In genomic region chr12:76085159-76085868, GRCh38 we compare ENCODE assay signal across 8 cellular contexts. TPM values are rescaled to one million over a fixed set of nuclear protein-coding genes. Genes with fewer than 3 reads are reported as not detected.
A peak's percentile ranks its signal among the peaks of the same experiment; 100 is the strongest.
DNase-seq lines count a peak whose midpoint lies in the region; ATAC-seq and TF ChIP-seq lines count a peak whose summit lies in the region.

No MANE protein-coding gene starts in this region.

- H3K4me1 ChIP-seq in PC-3 (ENCODE audit: insufficient read depth, low read length) (peaks cover 29% of the 10 kb centered on the region), iPS-15b (ENCODE audit: control insufficient read depth, insufficient read depth, low read length) (peaks cover 11% of the 10 kb centered on the region)

- TF ChIP-seq CTCF in BJ (IDR thresholded peaks at IDR 0.05; ENCODE audit: insufficient read depth, low read depth, low read length), result peak; percentile 46
- peak; percentile 47 for TF ChIP-seq CTCF in PC-3 (conservative IDR thresholded peaks at IDR 0.05; ENCODE audit: low read depth, low read length)

- H3K9me3 ChIP-seq in PC-3 (ENCODE audit: low read length) (no peaks in the 10 kb centered on the region), iPS-15b (ENCODE audit: control insufficient read depth, insufficient read depth, low read length) (no peaks in the 10 kb centered on the region)

- ATAC-seq in GM18511 (IDR thresholded peaks at IDR 0.05; ENCODE audit: unreplicated experiment), result peak; percentile 32
- ATAC-seq in HG03025 (IDR thresholded peaks at IDR 0.05; ENCODE audit: low FRiP score, unreplicated experiment), result peak; percentile 26
- ATAC-seq in PC-3, result peak; percentile 1; the same call in 1 of the 2 replicates

- H3K79me2 ChIP-seq in PC-3 (ENCODE audit: low read length), result peaks cover 41% of the 10 kb centered on the region

- H3K36me3 ChIP-seq in BJ (ENCODE audit: control insufficient read depth, insufficient read depth, low read length), result no peaks in the 10 kb centered on the region
- H3K36me3 ChIP-seq in PC-3 (ENCODE audit: low read depth, low read length), result peaks cover 21% of the 10 kb centered on the region
- H3K36me3 ChIP-seq in iPS-15b (ENCODE audit: control insufficient read depth, insufficient read depth, low read length), result no peaks in the 10 kb centered on the region

- peak overlapping the region; percentile 83 for H3K4me2 ChIP-seq in PC-3 (ENCODE audit: low read length)

- H3K27ac ChIP-seq in PC-3 (ENCODE audit: low read length) (no peak overlapping the region), angular gyrus (ENCODE audit: low read depth, low read length) (peak overlapping the region; percentile 92)

- intact Hi-C loops in PC-3 (cut with micrococcal nuclease), result loop anchor here (1.0 to 10.0 kb wide), 2 partner anchors 98 to 149 kb away; no protein-coding TSS in a partner anchor

- H3K4me3 ChIP-seq in BJ (ENCODE audit: low read depth, low read length) (peak overlapping the region; percentile 89), PC-3 (ENCODE audit: low read length) (peak overlapping the region; percentile 93), iPS-15b (ENCODE audit: low read depth, low read length) (peak overlapping the region; percentile 80)

- no TSS peak for BruUV-seq in PC-3 (replicated peaks; lab: Mats Ljungman, UMichigan)

- H3F3A ChIP-seq in PC-3 (ENCODE audit: low read length, unreplicated experiment), result no peaks in the 10 kb centered on the region

- H2AFZ ChIP-seq in PC-3 (ENCODE audit: low read length), result peak overlapping the region; percentile 95

- no peaks in the 10 kb centered on the region for H3K27me3 ChIP-seq in BJ (ENCODE audit: control insufficient read depth, insufficient read depth, low read length)
- no peaks in the 10 kb centered on the region for H3K27me3 ChIP-seq in PC-3 (ENCODE audit: low read length)
- no peaks in the 10 kb centered on the region for H3K27me3 ChIP-seq in iPS-15b (ENCODE audit: control insufficient read depth, insufficient read depth, low read length)

- H3K9me2 ChIP-seq in PC-3 (replicated peaks; ENCODE audit: low read length), result no peaks in the 10 kb centered on the region

- H4K20me1 ChIP-seq in PC-3 (ENCODE audit: low read length), result peaks cover 34% of the 10 kb centered on the region

- DNase-seq in BJ (ENCODE audit: low read depth) (no peak), PC-3 (no peak), midbrain (lab: John Stamatoyannopoulos, UW) (no peak)
- DNase-seq in stimulated activated CD4-positive, alpha-beta T cell treated with anti-CD3 and anti-CD28 coated beads, Interleukin-15, amount 100 ng/mL, for 48 hours (ENCODE audit: low read depth in 2 of 2), result peak; percentile 16

- CTCF ChIA-PET in BJ (lab: Yijun Ruan, JAX) (interaction anchor here (1.0 kb wide), 1 partner anchor 19 kb away, joined by 3 read pairs; no protein-coding TSS in a partner anchor), PC-3 (lab: Charles Lee) (no interaction called here)

- POLR2A ChIA-PET in BJ (lab: Charles Lee), result no interaction called here
- POLR2A ChIA-PET in PC-3 (lab: Charles Lee; ENCODE audit: unreplicated experiment), result no interaction called here

- H3K9ac ChIP-seq in PC-3 (ENCODE audit: low read length) (peak overlapping the region; percentile 99), iPS-15b (ENCODE audit: low read depth, low read length) (no peak overlapping the region)

RNA-seq across cellular contexts. Expression of gene NAP1L1, which starts 0.8 kb away (rescaled TPM):
- 111 and 245 TPM in 2 replicates for polyA plus RNA-seq in BJ (2011; rRNA removed)
- 39.7 and 57.9 TPM in 2 replicates for polyA minus RNA-seq in BJ (2011; rRNA and poly(A)+ RNA removed)
- 200 and 247 TPM in 2 replicates for total RNA-seq in PC-3 (2014; rRNA removed)

RNA-seq across cellular contexts. Expression of gene PHLDA1, which starts 53.7 kb away (rescaled TPM):
- polyA plus RNA-seq in BJ (2011; rRNA removed), result 8.1 and 12.1 TPM in 2 replicates
- polyA minus RNA-seq in BJ (2011; rRNA and poly(A)+ RNA removed), result 13.5 and 13.7 TPM in 2 replicates
- 181 and 218 TPM in 2 replicates for total RNA-seq in PC-3 (2014; rRNA removed)

Comparison
In these comparisons a context has a peak if more than half of its experiments do, and no peak if none do; other contexts are left out.
1. DNase-seq: peak in stimulated activated CD4-positive, alpha-beta T cell treated with anti-CD3 and anti-CD28 coated beads, Interleukin-15, amount 100 ng/mL, for 48 hours (2 of 2); none in BJ (single experiment), PC-3 (single experiment) and midbrain (single experiment).
2. Peak in every context shown above with its lines, with median percentiles within 50 percentile points of each other: H3K4me3 ChIP-seq and ATAC-seq.